ENCODE assay signal across 8 cellular contexts in genomic region chr2:95207111-95207961, GRCh38. TPM values are rescaled to one million over a fixed set of nuclear protein-coding genes. Genes with fewer than 3 reads are reported as not detected.
DNase-seq lines count a peak whose midpoint lies in the region; ATAC-seq and TF ChIP-seq lines count a peak whose summit lies in the region.

Gene ZNF892, plus strand, starts transcription at chr2:95207521. Its CDS starts 295 bp downstream, at chr2:95207816.

- TF ChIP-seq RAD21 in liver (IDR thresholded peaks at IDR 0.05): peak; percentile 66 to 70

- H3K4me1 ChIP-seq in BLaER1 (peaks cover 20% of the 10 kb centered on the region), liver (ENCODE audit: control insufficient read depth in 4 of 4, insufficient read depth in 4 of 4, low read length in 3 of 4) (peaks cover 2 to 10% (median 4%) of the 10 kb centered on the region in 4 donors)

- no peaks in the 10 kb centered on the region for H3K27me3 ChIP-seq in BLaER1
- H3K27me3 ChIP-seq in liver (ENCODE audit: control insufficient read depth in 4 of 4, insufficient read depth in 4 of 4, low read length in 3 of 4): no peaks in the 10 kb centered on the region

- DNase-seq in NCI-H510A (lab: John Stamatoyannopoulos, UW): peak; percentile 67
- DNase-seq in activated CD4-positive, alpha-beta T cell treated with anti-CD3 and anti-CD28 coated beads, Interleukin-2, amount 50 U/mL, for 24 hours (ENCODE audit: low read depth in 1 of 2, low spot score in 1 of 2): peak; percentile 64 to 77
- peak; percentile 92 for DNase-seq in dermis blood vessel endothelial cell
- DNase-seq in stimulated activated CD4-positive, alpha-beta T cell treated with anti-CD3 and anti-CD28 coated beads, Interleukin-4, amount 100 ng/mL, for 1 hour: peak; percentile 83

- TF ChIP-seq CTCF in liver (IDR thresholded peaks at IDR 0.05; ENCODE audit: low read depth, low read length, missing input control): peak; percentile 12

- WGBS in liver: 2% methylated on average over 74 of the region's 74 CpGs

- H3K36me3 ChIP-seq in BLaER1: peaks cover 39% of the 10 kb centered on the region
- peaks cover 2 to 15% (median 10%) of the 10 kb centered on the region in 4 donors for H3K36me3 ChIP-seq in liver (ENCODE audit: control insufficient read depth in 4 of 4, insufficient read depth in 3 of 4, low read depth in 1 of 4, low read length in 3 of 4)

- H3K9ac ChIP-seq in BLaER1: peak within 1 kb of the TSS; percentile 88
- H3K9ac ChIP-seq in liver (ENCODE audit: low read depth in 1 of 2, low read length in 2 of 2): peak within 1 kb of the TSS; percentile 30 to 45

- H3K4me2 ChIP-seq in BLaER1: peak within 1 kb of the TSS; percentile 85

- H3K9me3 ChIP-seq in BLaER1: peaks cover 40% of the 10 kb centered on the region
- peaks cover 6 to 17% (median 16%) of the 10 kb centered on the region in 4 donors for H3K9me3 ChIP-seq in liver (ENCODE audit: control insufficient read depth in 4 of 4, low read length in 3 of 4)

- H3K27ac ChIP-seq in BLaER1 (peak within 1 kb of the TSS; percentile 83), liver (ENCODE audit: low read depth in 1 of 2, low read length in 2 of 2) (peak within 1 kb of the TSS; percentile 61 to 75)

- peak; percentile 93 for ATAC-seq in GM19043 (IDR thresholded peaks at IDR 0.05; ENCODE audit: low read depth, unreplicated experiment)
- peak; percentile 99 for ATAC-seq in HG03354 (IDR thresholded peaks at IDR 0.05; ENCODE audit: poor library complexity, severe bottlenecking, unreplicated experiment)

- H4K20me1 ChIP-seq in BLaER1: no peaks in the 10 kb centered on the region

- H3K4me3 ChIP-seq in BLaER1 (peak within 1 kb of the TSS; percentile 86), liver (ENCODE audit: low read depth in 1 of 3, low read length in 3 of 3) (peak within 1 kb of the TSS; percentile 67 to 75 (median 73))

TF ChIP-seq in liver, 16 proteins besides CTCF, POLR2A, EP300 and RAD21:
- TF ChIP-seq JUND (IDR thresholded peaks at IDR 0.05) (peak in 1 of 2 donors; percentile 41), RXRA (IDR thresholded peaks at IDR 0.05) (peak; percentile 61 to 78), EGR1 (IDR thresholded peaks at IDR 0.05; ENCODE audit: low read depth in 2 of 2) (no peak), NR2F2 (IDR thresholded peaks at IDR 0.05) (peak; percentile 71), FOXA1 (IDR thresholded peaks at IDR 0.05) (no peak), TAF1 (conservative IDR thresholded peaks at IDR 0.05) (no peak), HNF4G (IDR thresholded peaks at IDR 0.05) (no peak), SP1 (IDR thresholded peaks at IDR 0.05) (peak; percentile 65), HNF4A (conservative IDR thresholded peaks at IDR 0.05) (peak; percentile 47 to 50), ATF3 (IDR thresholded peaks at IDR 0.05) (no peak), YY1 (IDR thresholded peaks at IDR 0.05) (peak; percentile 84), GABPA (IDR thresholded peaks at IDR 0.05 in 1 of 2, conservative IDR thresholded peaks at IDR 0.05 in 1 of 2) (peak in 1 of 2 donors; percentile 82), FOXA2 (IDR thresholded peaks at IDR 0.05) (peak; percentile 5)
- TF ChIP-seq, protein P1, sequence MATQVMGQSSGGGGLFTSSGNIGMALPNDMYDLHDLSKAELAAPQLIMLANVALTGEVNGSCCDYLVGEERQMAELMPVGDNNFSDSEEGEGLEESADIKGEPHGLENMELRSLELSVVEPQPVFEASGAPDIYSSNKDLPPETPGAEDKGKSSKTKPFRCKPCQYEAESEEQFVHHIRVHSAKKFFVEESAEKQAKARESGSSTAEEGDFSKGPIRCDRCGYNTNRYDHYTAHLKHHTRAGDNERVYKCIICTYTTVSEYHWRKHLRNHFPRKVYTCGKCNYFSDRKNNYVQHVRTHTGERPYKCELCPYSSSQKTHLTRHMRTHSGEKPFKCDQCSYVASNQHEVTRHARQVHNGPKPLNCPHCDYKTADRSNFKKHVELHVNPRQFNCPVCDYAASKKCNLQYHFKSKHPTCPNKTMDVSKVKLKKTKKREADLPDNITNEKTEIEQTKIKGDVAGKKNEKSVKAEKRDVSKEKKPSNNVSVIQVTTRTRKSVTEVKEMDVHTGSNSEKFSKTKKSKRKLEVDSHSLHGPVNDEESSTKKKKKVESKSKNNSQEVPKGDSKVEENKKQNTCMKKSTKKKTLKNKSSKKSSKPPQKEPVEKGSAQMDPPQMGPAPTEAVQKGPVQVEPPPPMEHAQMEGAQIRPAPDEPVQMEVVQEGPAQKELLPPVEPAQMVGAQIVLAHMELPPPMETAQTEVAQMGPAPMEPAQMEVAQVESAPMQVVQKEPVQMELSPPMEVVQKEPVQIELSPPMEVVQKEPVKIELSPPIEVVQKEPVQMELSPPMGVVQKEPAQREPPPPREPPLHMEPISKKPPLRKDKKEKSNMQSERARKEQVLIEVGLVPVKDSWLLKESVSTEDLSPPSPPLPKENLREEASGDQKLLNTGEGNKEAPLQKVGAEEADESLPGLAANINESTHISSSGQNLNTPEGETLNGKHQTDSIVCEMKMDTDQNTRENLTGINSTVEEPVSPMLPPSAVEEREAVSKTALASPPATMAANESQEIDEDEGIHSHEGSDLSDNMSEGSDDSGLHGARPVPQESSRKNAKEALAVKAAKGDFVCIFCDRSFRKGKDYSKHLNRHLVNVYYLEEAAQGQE (IDR thresholded peaks at IDR 0.05): peak; percentile 52
- TF ChIP-seq, protein P2, sequence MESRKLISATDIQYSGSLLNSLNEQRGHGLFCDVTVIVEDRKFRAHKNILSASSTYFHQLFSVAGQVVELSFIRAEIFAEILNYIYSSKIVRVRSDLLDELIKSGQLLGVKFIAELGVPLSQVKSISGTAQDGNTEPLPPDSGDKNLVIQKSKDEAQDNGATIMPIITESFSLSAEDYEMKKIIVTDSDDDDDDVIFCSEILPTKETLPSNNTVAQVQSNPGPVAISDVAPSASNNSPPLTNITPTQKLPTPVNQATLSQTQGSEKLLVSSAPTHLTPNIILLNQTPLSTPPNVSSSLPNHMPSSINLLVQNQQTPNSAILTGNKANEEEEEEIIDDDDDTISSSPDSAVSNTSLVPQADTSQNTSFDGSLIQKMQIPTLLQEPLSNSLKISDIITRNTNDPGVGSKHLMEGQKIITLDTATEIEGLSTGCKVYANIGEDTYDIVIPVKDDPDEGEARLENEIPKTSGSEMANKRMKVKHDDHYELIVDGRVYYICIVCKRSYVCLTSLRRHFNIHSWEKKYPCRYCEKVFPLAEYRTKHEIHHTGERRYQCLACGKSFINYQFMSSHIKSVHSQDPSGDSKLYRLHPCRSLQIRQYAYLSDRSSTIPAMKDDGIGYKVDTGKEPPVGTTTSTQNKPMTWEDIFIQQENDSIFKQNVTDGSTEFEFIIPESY (IDR thresholded peaks at IDR 0.05): no peak
- TF ChIP-seq, protein P3, sequence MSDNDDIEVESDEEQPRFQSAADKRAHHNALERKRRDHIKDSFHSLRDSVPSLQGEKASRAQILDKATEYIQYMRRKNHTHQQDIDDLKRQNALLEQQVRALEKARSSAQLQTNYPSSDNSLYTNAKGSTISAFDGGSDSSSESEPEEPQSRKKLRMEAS (IDR thresholded peaks at IDR 0.05): peak; percentile 90

RNA-seq across cellular contexts. Expression of gene ZNF892, which starts in this region (rescaled TPM):
- total RNA-seq in dermis blood vessel endothelial cell: 7.7 and 8.7 TPM in 2 replicates
- 1 to 10 TPM; 1.3 to 2.2 TPM for total RNA-seq in liver
- polyA plus RNA-seq in liver: under 1 TPM in 1 of 2 donors, not detected in 1; 0.17 TPM

Comparison
In these comparisons a context has a peak if more than half of its experiments do, and no peak if none do; other contexts are left out.
1. Peak in every context shown above with its lines: DNase-seq, ATAC-seq, H3K4me3 ChIP-seq and H3K27ac ChIP-seq.